9 cellular contexts compared by ENCODE assay signal in genomic region chr6:97059473-97059872, GRCh38.
A peak's percentile ranks its signal among the peaks of the same experiment; 100 is the strongest.
DNase-seq lines count a peak whose midpoint lies in the region; ATAC-seq, FAIRE-seq and TF ChIP-seq lines count a peak whose summit lies in the region.
"Had no signal": no experiment of that assay in that cellular context is flagged by ENCODE, and none has a peak within 500 bp of the region (broad histone marks: within the 10 kb centered on the region; RNA-seq: fewer than 3 reads in every experiment).

No MANE protein-coding gene starts in this region.

- H3K9me3 ChIP-seq in pancreas = no peaks in the 10 kb centered on the region

- intact Hi-C loops in pancreas (cut with DNase I) = loop anchor here in 2 of 3 donors (10.0 kb wide), 2 partner anchors 155 to 435 kb away; no protein-coding TSS in a partner anchor

- FAIRE-seq in RCC 7860 (lab: Jason Lieb, UNC) (peak; percentile 46), pancreas (lab: Jason Lieb, UNC) (peak; percentile 90)

- H3K4me3 ChIP-seq in pancreas = no peak overlapping the region

- no peak for TF ChIP-seq POLR2A in erythroblast (IDR thresholded peaks at IDR 0.05; ENCODE audit: low read length)

- peak; percentile 58 to 73 for ATAC-seq in activated CD4-positive, CD25-positive, alpha-beta regulatory T cell treated with anti-CD3 and anti-CD28 coated beads, Interleukin-2, amount 50 U/mL, for 24 hours
- ATAC-seq in GM21515 (IDR thresholded peaks at IDR 0.05; ENCODE audit: unreplicated experiment) (peak; percentile 84), HG03565 (IDR thresholded peaks at IDR 0.05; ENCODE audit: unreplicated experiment) (peak; percentile 86), pancreas (peak in 3 of 4 donors; percentile 46 to 69 (median 53))

- DNase-seq in activated CD4-positive, CD25-positive, alpha-beta regulatory T cell treated with anti-CD3 and anti-CD28 coated beads, Interleukin-2, amount 50 U/mL, for 72 hours = no peak
- DNase-seq in RCC 7860 (ENCODE audit: low spot score) (peak; percentile 8), erythroblast (lab: John Stamatoyannopoulos, UW) (peak; percentile 29 to 55), pancreas (no peak), NCI-H128 (lab: John Stamatoyannopoulos, UW; ENCODE audit: unreplicated experiment) (no peak)
- DNase-seq: activated naive CD8-positive, alpha-beta T cell treated with anti-CD3 and anti-CD28 coated beads, Interleukin-2, amount 10 ng/mL, durations not matched to agents 7 days and 5 days had no signal

- no peaks in the 10 kb centered on the region for H3K36me3 ChIP-seq in pancreas

- TF ChIP-seq CTCF in pancreas (IDR thresholded peaks at IDR 0.05) = peak in 3 of 4 donors; percentile 22 to 41 (median 27)

- H3K27me3 ChIP-seq in pancreas = no peaks in the 10 kb centered on the region

- no peak overlapping the region for H3K27ac ChIP-seq in pancreas

- H3K4me1 ChIP-seq in pancreas = no peaks in the 10 kb centered on the region

Comparison
In these comparisons a context has a peak if more than half of its experiments do, and no peak if none do; other contexts are left out.
1. DNase-seq: peak in RCC 7860 (single experiment) and erythroblast (2 of 2); none in activated CD4-positive, CD25-positive, alpha-beta regulatory T cell treated with anti-CD3 and anti-CD28 coated beads, Interleukin-2, amount 50 U/mL, for 72 hours (single experiment), pancreas (0 of 6) and NCI-H128 (single experiment).
2. Peak in every context shown above with its lines, with median percentiles within 50 percentile points of each other: ATAC-seq.